ENCODE assay signal across 1 cellular context in the genomic region with DNA sequence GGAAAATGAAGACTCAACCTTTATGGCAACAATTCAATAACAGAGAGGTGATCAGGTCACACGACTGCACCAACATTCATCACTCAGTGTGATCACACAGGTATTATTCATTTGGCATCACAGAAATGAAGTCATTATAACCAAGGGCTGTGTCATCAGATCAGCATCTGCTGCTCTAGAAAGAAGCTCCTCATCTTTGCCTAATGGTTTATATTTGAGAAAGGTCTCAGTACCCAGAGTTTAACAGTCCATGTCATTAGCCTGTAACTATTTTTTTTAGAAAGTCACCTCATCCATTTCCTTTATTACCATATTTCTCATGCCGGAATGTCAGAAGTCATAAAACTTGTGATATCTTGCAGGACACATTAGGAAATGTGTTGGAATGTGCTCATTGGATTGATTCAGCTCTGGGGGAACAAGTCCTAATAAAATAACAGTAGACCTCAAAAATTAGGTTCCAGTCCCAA.
TF ChIP-seq lines count a peak whose summit lies in the region.

No MANE protein-coding gene starts in this region.

TF ChIP-seq in HEK293, 187 proteins besides CTCF, POLR2A, EP300 and RAD21 (continued from another document):
- TF ChIP-seq, protein P1, sequence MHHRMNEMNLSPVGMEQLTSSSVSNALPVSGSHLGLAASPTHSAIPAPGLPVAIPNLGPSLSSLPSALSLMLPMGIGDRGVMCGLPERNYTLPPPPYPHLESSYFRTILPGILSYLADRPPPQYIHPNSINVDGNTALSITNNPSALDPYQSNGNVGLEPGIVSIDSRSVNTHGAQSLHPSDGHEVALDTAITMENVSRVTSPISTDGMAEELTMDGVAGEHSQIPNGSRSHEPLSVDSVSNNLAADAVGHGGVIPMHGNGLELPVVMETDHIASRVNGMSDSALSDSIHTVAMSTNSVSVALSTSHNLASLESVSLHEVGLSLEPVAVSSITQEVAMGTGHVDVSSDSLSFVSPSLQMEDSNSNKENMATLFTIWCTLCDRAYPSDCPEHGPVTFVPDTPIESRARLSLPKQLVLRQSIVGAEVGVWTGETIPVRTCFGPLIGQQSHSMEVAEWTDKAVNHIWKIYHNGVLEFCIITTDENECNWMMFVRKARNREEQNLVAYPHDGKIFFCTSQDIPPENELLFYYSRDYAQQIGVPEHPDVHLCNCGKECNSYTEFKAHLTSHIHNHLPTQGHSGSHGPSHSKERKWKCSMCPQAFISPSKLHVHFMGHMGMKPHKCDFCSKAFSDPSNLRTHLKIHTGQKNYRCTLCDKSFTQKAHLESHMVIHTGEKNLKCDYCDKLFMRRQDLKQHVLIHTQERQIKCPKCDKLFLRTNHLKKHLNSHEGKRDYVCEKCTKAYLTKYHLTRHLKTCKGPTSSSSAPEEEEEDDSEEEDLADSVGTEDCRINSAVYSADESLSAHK (tag by site-specific recombination; IDR thresholded peaks at IDR 0.05) = no peak
- TF ChIP-seq ZNF292 (tag by site-specific recombination; IDR thresholded peaks at IDR 0.05; ENCODE audit: borderline replicate concordance, low read depth) = no peak
- peak; percentile 82; the same call in 1 of the 2 replicates for TF ChIP-seq MYNN (tag by site-specific recombination; IDR thresholded peaks at IDR 0.05; ENCODE audit: borderline replicate concordance)
- TF ChIP-seq, protein P2, sequence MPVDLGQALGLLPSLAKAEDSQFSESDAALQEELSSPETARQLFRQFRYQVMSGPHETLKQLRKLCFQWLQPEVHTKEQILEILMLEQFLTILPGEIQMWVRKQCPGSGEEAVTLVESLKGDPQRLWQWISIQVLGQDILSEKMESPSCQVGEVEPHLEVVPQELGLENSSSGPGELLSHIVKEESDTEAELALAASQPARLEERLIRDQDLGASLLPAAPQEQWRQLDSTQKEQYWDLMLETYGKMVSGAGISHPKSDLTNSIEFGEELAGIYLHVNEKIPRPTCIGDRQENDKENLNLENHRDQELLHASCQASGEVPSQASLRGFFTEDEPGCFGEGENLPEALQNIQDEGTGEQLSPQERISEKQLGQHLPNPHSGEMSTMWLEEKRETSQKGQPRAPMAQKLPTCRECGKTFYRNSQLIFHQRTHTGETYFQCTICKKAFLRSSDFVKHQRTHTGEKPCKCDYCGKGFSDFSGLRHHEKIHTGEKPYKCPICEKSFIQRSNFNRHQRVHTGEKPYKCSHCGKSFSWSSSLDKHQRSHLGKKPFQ (tag by site-specific recombination; IDR thresholded peaks at IDR 0.05) = no peak
- no peak for TF ChIP-seq EGR2 (tag by site-specific recombination; IDR thresholded peaks at IDR 0.05; ENCODE audit: low read depth)
- TF ChIP-seq ZNF571 (tag by site-specific recombination; IDR thresholded peaks at IDR 0.05) = no peak
- no peak for TF ChIP-seq ZNF529 (tag by site-specific recombination; IDR thresholded peaks at IDR 0.05; ENCODE audit: insufficient replicate concordance)
- TF ChIP-seq, protein P3, sequence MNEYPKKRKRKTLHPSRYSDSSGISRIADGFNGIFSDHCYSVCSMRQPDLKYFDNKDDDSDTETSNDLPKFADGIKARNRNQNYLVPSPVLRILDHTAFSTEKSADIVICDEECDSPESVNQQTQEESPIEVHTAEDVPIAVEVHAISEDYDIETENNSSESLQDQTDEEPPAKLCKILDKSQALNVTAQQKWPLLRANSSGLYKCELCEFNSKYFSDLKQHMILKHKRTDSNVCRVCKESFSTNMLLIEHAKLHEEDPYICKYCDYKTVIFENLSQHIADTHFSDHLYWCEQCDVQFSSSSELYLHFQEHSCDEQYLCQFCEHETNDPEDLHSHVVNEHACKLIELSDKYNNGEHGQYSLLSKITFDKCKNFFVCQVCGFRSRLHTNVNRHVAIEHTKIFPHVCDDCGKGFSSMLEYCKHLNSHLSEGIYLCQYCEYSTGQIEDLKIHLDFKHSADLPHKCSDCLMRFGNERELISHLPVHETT (tag by site-specific recombination; IDR thresholded peaks at IDR 0.05) = peak; percentile 34; the same call in 1 of the 2 replicates
- TF ChIP-seq RBAK (tag by site-specific recombination; IDR thresholded peaks at IDR 0.05) = no peak
- TF ChIP-seq MZF1 (tag by site-specific recombination; IDR thresholded peaks at IDR 0.05; ENCODE audit: borderline replicate concordance) = no peak
- no peak for TF ChIP-seq ZBTB20 (tag by site-specific recombination; IDR thresholded peaks at IDR 0.05)
- no peak for TF ChIP-seq TCF7L2 (IDR thresholded peaks at IDR 0.05; ENCODE audit: borderline replicate concordance, low read depth, low read length)
- TF ChIP-seq ZNF561 (tag by site-specific recombination; IDR thresholded peaks at IDR 0.05; ENCODE audit: borderline replicate concordance) = no peak
- TF ChIP-seq ZNF19 (tag by site-specific recombination; IDR thresholded peaks at IDR 0.05; ENCODE audit: low read depth) = no peak
- TF ChIP-seq HOXC10 (CRISPR knock-in tag; IDR thresholded peaks at IDR 0.05) = no peak
- TF ChIP-seq ZNF391 (tag by site-specific recombination; IDR thresholded peaks at IDR 0.05; ENCODE audit: borderline replicate concordance, low read depth) = no peak
- no peak for TF ChIP-seq GLIS1 (tag by site-specific recombination; IDR thresholded peaks at IDR 0.05)
- TF ChIP-seq, protein P4, sequence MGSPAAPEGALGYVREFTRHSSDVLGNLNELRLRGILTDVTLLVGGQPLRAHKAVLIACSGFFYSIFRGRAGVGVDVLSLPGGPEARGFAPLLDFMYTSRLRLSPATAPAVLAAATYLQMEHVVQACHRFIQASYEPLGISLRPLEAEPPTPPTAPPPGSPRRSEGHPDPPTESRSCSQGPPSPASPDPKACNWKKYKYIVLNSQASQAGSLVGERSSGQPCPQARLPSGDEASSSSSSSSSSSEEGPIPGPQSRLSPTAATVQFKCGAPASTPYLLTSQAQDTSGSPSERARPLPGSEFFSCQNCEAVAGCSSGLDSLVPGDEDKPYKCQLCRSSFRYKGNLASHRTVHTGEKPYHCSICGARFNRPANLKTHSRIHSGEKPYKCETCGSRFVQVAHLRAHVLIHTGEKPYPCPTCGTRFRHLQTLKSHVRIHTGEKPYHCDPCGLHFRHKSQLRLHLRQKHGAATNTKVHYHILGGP (tag by site-specific recombination; IDR thresholded peaks at IDR 0.05) = no peak
